Comparison of ENCODE assay signal across 1 cellular context in genomic region chr17:31580331-31581021, GRCh38.
TF ChIP-seq lines count a peak whose summit lies in the region.

No MANE protein-coding gene starts in this region.

TF ChIP-seq in GM12878, 131 proteins besides CTCF, POLR2A, EP300 and RAD21:
- TF ChIP-seq MXI1 (IDR thresholded peaks at IDR 0.05; ENCODE audit: low read depth, low read length), result no peak
- TF ChIP-seq RAD51 (IDR thresholded peaks at IDR 0.05), result no peak
- no peak for TF ChIP-seq POLR2AphosphoS5 (IDR thresholded peaks at IDR 0.05; ENCODE audit: low read length)
- no peak for TF ChIP-seq MTA3 (IDR thresholded peaks at IDR 0.05; ENCODE audit: borderline replicate concordance, low read length)
- TF ChIP-seq ATF7 (IDR thresholded peaks at IDR 0.05; ENCODE audit: low read depth), result no peak
- no peak for TF ChIP-seq ZNF24 (IDR thresholded peaks at IDR 0.05)
- peak; percentile 39; the same call in 1 of the 2 replicates for TF ChIP-seq IKZF1 (conservative IDR thresholded peaks at IDR 0.05)
- no peak for TF ChIP-seq ATF2 (IDR thresholded peaks at IDR 0.05; ENCODE audit: low read length)
- TF ChIP-seq, protein P1, sequence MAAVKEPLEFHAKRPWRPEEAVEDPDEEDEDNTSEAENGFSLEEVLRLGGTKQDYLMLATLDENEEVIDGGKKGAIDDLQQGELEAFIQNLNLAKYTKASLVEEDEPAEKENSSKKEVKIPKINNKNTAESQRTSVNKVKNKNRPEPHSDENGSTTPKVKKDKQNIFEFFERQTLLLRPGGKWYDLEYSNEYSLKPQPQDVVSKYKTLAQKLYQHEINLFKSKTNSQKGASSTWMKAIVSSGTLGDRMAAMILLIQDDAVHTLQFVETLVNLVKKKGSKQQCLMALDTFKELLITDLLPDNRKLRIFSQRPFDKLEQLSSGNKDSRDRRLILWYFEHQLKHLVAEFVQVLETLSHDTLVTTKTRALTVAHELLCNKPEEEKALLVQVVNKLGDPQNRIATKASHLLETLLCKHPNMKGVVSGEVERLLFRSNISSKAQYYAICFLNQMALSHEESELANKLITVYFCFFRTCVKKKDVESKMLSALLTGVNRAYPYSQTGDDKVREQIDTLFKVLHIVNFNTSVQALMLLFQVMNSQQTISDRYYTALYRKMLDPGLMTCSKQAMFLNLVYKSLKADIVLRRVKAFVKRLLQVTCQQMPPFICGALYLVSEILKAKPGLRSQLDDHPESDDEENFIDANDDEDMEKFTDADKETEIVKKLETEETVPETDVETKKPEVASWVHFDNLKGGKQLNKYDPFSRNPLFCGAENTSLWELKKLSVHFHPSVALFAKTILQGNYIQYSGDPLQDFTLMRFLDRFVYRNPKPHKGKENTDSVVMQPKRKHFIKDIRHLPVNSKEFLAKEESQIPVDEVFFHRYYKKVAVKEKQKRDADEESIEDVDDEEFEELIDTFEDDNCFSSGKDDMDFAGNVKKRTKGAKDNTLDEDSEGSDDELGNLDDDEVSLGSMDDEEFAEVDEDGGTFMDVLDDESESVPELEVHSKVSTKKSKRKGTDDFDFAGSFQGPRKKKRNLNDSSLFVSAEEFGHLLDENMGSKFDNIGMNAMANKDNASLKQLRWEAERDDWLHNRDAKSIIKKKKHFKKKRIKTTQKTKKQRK (IDR thresholded peaks at IDR 0.05; ENCODE audit: low read depth, low read length), result no peak
- TF ChIP-seq, protein P2, sequence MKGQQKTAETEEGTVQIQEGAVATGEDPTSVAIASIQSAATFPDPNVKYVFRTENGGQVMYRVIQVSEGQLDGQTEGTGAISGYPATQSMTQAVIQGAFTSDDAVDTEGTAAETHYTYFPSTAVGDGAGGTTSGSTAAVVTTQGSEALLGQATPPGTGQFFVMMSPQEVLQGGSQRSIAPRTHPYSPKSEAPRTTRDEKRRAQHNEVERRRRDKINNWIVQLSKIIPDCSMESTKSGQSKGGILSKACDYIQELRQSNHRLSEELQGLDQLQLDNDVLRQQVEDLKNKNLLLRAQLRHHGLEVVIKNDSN (IDR thresholded peaks at IDR 0.05; ENCODE audit: borderline replicate concordance, extremely low read length, insufficient read depth, low read depth, low read length), result no peak
- TF ChIP-seq KAT2A (conservative IDR thresholded peaks at IDR 0.05; ENCODE audit: control insufficient read depth, low read depth, low read length), result no peak
- TF ChIP-seq DPF2 (IDR thresholded peaks at IDR 0.05), result peak; percentile 37; the same call in 1 of the 2 replicates
- TF ChIP-seq JUNB (IDR thresholded peaks at IDR 0.05), result no peak
- TF ChIP-seq CREM (IDR thresholded peaks at IDR 0.05; ENCODE audit: low read depth), result no peak
- no peak for TF ChIP-seq CHD2 (IDR thresholded peaks at IDR 0.05; ENCODE audit: borderline replicate concordance, low read depth, low read length)
- TF ChIP-seq, protein P3, sequence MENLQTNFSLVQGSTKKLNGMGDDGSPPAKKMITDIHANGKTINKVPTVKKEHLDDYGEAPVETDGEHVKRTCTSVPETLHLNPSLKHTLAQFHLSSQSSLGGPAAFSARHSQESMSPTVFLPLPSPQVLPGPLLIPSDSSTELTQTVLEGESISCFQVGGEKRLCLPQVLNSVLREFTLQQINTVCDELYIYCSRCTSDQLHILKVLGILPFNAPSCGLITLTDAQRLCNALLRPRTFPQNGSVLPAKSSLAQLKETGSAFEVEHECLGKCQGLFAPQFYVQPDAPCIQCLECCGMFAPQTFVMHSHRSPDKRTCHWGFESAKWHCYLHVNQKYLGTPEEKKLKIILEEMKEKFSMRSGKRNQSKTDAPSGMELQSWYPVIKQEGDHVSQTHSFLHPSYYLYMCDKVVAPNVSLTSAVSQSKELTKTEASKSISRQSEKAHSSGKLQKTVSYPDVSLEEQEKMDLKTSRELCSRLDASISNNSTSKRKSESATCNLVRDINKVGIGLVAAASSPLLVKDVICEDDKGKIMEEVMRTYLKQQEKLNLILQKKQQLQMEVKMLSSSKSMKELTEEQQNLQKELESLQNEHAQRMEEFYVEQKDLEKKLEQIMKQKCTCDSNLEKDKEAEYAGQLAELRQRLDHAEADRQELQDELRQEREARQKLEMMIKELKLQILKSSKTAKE (IDR thresholded peaks at IDR 0.05; ENCODE audit: low read depth, poor library complexity, severe bottlenecking), result no peak
